25 cellular contexts compared by ENCODE assay signal in genomic region chr21:46598563-46599250, GRCh38. TPM values are rescaled to one million over a fixed set of nuclear protein-coding genes. Genes with fewer than 3 reads are reported as not detected.
DNase-seq lines count a peak whose midpoint lies in the region; ATAC-seq and TF ChIP-seq lines count a peak whose summit lies in the region.
"Had no signal": no experiment of that assay in that cellular context is flagged by ENCODE, and none has a peak within 500 bp of the region (broad histone marks: within the 10 kb centered on the region; RNA-seq: fewer than 3 reads in every experiment).

No MANE protein-coding gene starts in this region.

- H3K27me3 ChIP-seq in right cardiac atrium (ENCODE audit: control insufficient read depth, insufficient read depth): no peaks in the 10 kb centered on the region
- peaks cover 8% of the 10 kb centered on the region for H3K27me3 ChIP-seq in endodermal cell (ENCODE audit: control insufficient read depth, insufficient read depth, low read length, poor library complexity, severe bottlenecking)
- H3K27me3 ChIP-seq: ascending aorta, sigmoid colon had no signal

- H3K27ac Mint-ChIP-seq in endodermal cell (no peak overlapping the region), type B pancreatic cell (peak overlapping the region; percentile 8), immature natural killer cell (no peak overlapping the region)
- peak overlapping the region in 7 of 10 donors; percentile 43 to 92 (median 78) for H3K27ac Mint-ChIP-seq in naive thymus-derived CD8-positive, alpha-beta T cell
- H3K27ac Mint-ChIP-seq: CD4-positive, alpha-beta T cell; IgD-negative memory B cell; natural killer cell treated with Interleukin-12 subunit alpha and Interleukin-12 subunit beta and Interleukin-15 and Interleukin-18, amount 100 ng/mL, for 72 hours; stimulated activated naive CD8-positive, alpha-beta T cell treated with anti-CD3 and anti-CD28 coated beads, Interleukin-15, Interleukin-2, amounts not matched to agents 100 ng/mL and 50 ng/mL, for 24 hours had no signal

- intact Hi-C loops in right cardiac atrium (cut with DNase I): no loop called here
- intact Hi-C loops in Right ventricle myocardium superior (cut with DNase I): no loop called here

- H3K4me1 ChIP-seq in right cardiac atrium (ENCODE audit: control insufficient read depth, insufficient read depth, low read length) (peaks cover 7% of the 10 kb centered on the region), endodermal cell (ENCODE audit: control insufficient read depth, insufficient read depth, low read length) (peaks cover 3% of the 10 kb centered on the region)

- DNase-seq in right cardiac atrium (peak; percentile 14 to 63 (median 46)), Right ventricle myocardium superior (no peak), endodermal cell (no peak), type B pancreatic cell (ENCODE audit: extremely low spot score, unreplicated experiment) (no peak), immature natural killer cell (no peak), DMS153 (lab: John Stamatoyannopoulos, UW) (no peak)
- no peak for DNase-seq in naive thymus-derived CD8-positive, alpha-beta T cell
- DNase-seq in activated T-cell treated with anti-CD3 and anti-CD28 coated beads, Interleukin-2, amount 50 U/mL, for 48 hours: no peak
- DNase-seq: activated CD4-positive, alpha-beta T cell treated with anti-CD3 and anti-CD28 coated beads, Interleukin-2, amount 10 ng/mL, durations not matched to agents 7 days and 5 days; activated gamma-delta T cell treated with Interleukin-2 at 50 U/mL for 16 hours; CD4-positive, alpha-beta T cell; DMS79 treated with DMSO at 0.1 percent for 48 hours; GOT3; NCI-H1694; NK-92 treated with Interleukin-12 subunit alpha and Interleukin-12 subunit beta, amount 100 ng/mL, for 24 hours; RPMI8226; sigmoid colon; stimulated activated CD4-positive, alpha-beta T cell treated with anti-CD3 and anti-CD28 coated beads, Interleukin-2, amount 100 ng/mL, for 24 hours had no signal

- no peaks in the 10 kb centered on the region for H3K9me3 ChIP-seq in right cardiac atrium (ENCODE audit: control insufficient read depth, low read length)
- H3K9me3 ChIP-seq in endodermal cell (ENCODE audit: control insufficient read depth, low read length): peaks cover 12% of the 10 kb centered on the region
- H3K9me3 ChIP-seq: ascending aorta, sigmoid colon had no signal

- POLR2A ChIA-PET in naive thymus-derived CD8-positive, alpha-beta T cell (lab: Charles Lee): interaction anchor here (0.7 to 7.0 kb wide), 8 partner anchors 7 to 130 kb away, joined by 3 to 46 read pairs (median 8); partner anchors contain the start of genes PRMT2 and S100B

- H3K4me3 Mint-ChIP-seq in endodermal cell (no peak overlapping the region), type B pancreatic cell (no peak overlapping the region), immature natural killer cell (no peak overlapping the region)
- H3K4me3 Mint-ChIP-seq in naive thymus-derived CD8-positive, alpha-beta T cell: peak overlapping the region in 5 of 10 donors; percentile 1 to 42 (median 29)
- H3K4me3 Mint-ChIP-seq: activated CD4-positive, alpha-beta T cell treated with anti-CD3 and anti-CD28 coated beads, Interleukin-2, amount 10 ng/mL, durations not matched to agents 7 days and 5 days; CD4-positive, alpha-beta T cell; IgD-negative memory B cell; natural killer cell treated with Interleukin-12 subunit alpha and Interleukin-12 subunit beta and Interleukin-15 and Interleukin-18, amount 100 ng/mL, for 72 hours; stimulated activated naive CD8-positive, alpha-beta T cell treated with anti-CD3 and anti-CD28 coated beads, Interleukin-15, Interleukin-2, amounts not matched to agents 100 ng/mL and 50 ng/mL, for 24 hours had no signal

- 74% methylated on average over 32 of the region's 32 CpGs for WGBS in right cardiac atrium
- 95% methylated on average over 27 to 32 of the region's 32 CpGs for WGBS in endodermal cell (ENCODE audit: insufficient coverage in 1 of 2, insufficient read length in 1 of 2), 2 experiments

- H3K27ac ChIP-seq in right cardiac atrium (ENCODE audit: low read length) (no peak overlapping the region), endodermal cell (ENCODE audit: low read depth, low read length) (peak overlapping the region; percentile 96)
- H3K27ac ChIP-seq: ascending aorta, coronary artery had no signal

- no peak overlapping the region for H3K9ac ChIP-seq in endodermal cell (ENCODE audit: extremely low read depth, low read length, poor library complexity, severe bottlenecking)

- no peaks in the 10 kb centered on the region for H3K36me3 ChIP-seq in endodermal cell (ENCODE audit: control insufficient read depth, insufficient read depth, low read length)
- H3K36me3 ChIP-seq: ascending aorta, sigmoid colon had no signal

- H3K4me1 Mint-ChIP-seq in endodermal cell: peaks cover 2% of the 10 kb centered on the region
- H3K4me1 Mint-ChIP-seq in naive thymus-derived CD8-positive, alpha-beta T cell: peaks cover 18 to 45% (median 32%) of the 10 kb centered on the region in 4 donors
- H3K4me1 Mint-ChIP-seq in type B pancreatic cell (ENCODE audit: unreplicated experiment): peaks cover 23% of the 10 kb centered on the region
- H3K4me1 Mint-ChIP-seq in immature natural killer cell: peaks cover 2 to 18% of the 10 kb centered on the region in 2 donors

- peaks cover 4% of the 10 kb centered on the region for H3K27me3 Mint-ChIP-seq in endodermal cell (ENCODE audit: insufficient read depth)
- no peaks in the 10 kb centered on the region for H3K27me3 Mint-ChIP-seq in naive thymus-derived CD8-positive, alpha-beta T cell
- H3K27me3 Mint-ChIP-seq in type B pancreatic cell: no peaks in the 10 kb centered on the region
- no peaks in the 10 kb centered on the region for H3K27me3 Mint-ChIP-seq in immature natural killer cell (ENCODE audit: low read depth in 3 of 3)
- H3K27me3 Mint-ChIP-seq: activated CD4-positive, alpha-beta T cell treated with anti-CD3 and anti-CD28 coated beads, Interleukin-2, amount 10 ng/mL, durations not matched to agents 7 days and 5 days; CD4-positive, alpha-beta T cell; natural killer cell treated with Interleukin-12 subunit alpha and Interleukin-12 subunit beta and Interleukin-15 and Interleukin-18, amount 100 ng/mL, for 72 hours; stimulated activated naive CD8-positive, alpha-beta T cell treated with anti-CD3 and anti-CD28 coated beads, Interleukin-15, Interleukin-2, amounts not matched to agents 100 ng/mL and 50 ng/mL, for 24 hours had no signal

- H3K9me3 Mint-ChIP-seq in endodermal cell (peaks cover 20% of the 10 kb centered on the region), type B pancreatic cell (no peaks in the 10 kb centered on the region), immature natural killer cell (peaks cover 0 to 7% (median 0%) of the 10 kb centered on the region in 6 donors)
- peaks cover 0 to 16% (median 0%) of the 10 kb centered on the region in 9 donors for H3K9me3 Mint-ChIP-seq in naive thymus-derived CD8-positive, alpha-beta T cell
- H3K9me3 Mint-ChIP-seq: CD4-positive, alpha-beta T cell; natural killer cell treated with Interleukin-12 subunit alpha and Interleukin-12 subunit beta and Interleukin-15 and Interleukin-18, amount 100 ng/mL, for 72 hours had no signal

- no peaks in the 10 kb centered on the region for H3K36me3 Mint-ChIP-seq in endodermal cell (ENCODE audit: low read depth)
- peaks cover under 1 to 14% (median 5%) of the 10 kb centered on the region in 3 donors for H3K36me3 Mint-ChIP-seq in naive thymus-derived CD8-positive, alpha-beta T cell
- no peaks in the 10 kb centered on the region for H3K36me3 Mint-ChIP-seq in type B pancreatic cell
- H3K36me3 Mint-ChIP-seq in immature natural killer cell: peaks cover 0 to 7% (median 0%) of the 10 kb centered on the region in 3 donors
- H3K36me3 Mint-ChIP-seq: IgD-negative memory B cell; natural killer cell treated with Interleukin-12 subunit alpha and Interleukin-12 subunit beta and Interleukin-15 and Interleukin-18, amount 100 ng/mL, for 72 hours had no signal

- H3K4me3 ChIP-seq in right cardiac atrium (ENCODE audit: low read length): no peak overlapping the region
- H3K4me3 ChIP-seq in endodermal cell (ENCODE audit: low read length): no peak overlapping the region
- H3K4me3 ChIP-seq: ascending aorta, coronary artery, lung, sigmoid colon had no signal

- peak in 1 of 2 donors; percentile 35 for ATAC-seq in right cardiac atrium
- no peak for ATAC-seq in Right ventricle myocardium superior (ENCODE audit: poor library complexity)
- ATAC-seq in naive thymus-derived CD8-positive, alpha-beta T cell: peak in 1 of 2 donors; percentile 10
- ATAC-seq: natural killer cell treated with Interleukin-12 subunit alpha and Interleukin-12 subunit beta and Interleukin-15 and Interleukin-18, amount 100 ng/mL, for 72 hours had no signal

- no peak for TF ChIP-seq CTCF in endodermal cell (conservative IDR thresholded peaks at IDR 0.05)
- TF ChIP-seq CTCF in type B pancreatic cell (conservative IDR thresholded peaks at IDR 0.05): no peak

RNA-seq across cellular contexts. Expression of gene S100B, which starts 6.2 kb away (rescaled TPM):
- total RNA-seq in right cardiac atrium (10 to 100 TPM in 2 of 4 donors, 1 to 10 TPM in 2; 7.1 to 12.0 (median 9.8) TPM), Right ventricle myocardium superior (5.5 TPM), endodermal cell (not detected), type B pancreatic cell (ENCODE audit: low replicate concordance) (5.5 TPM in 1 of 2 replicates, not detected in the other)
- polyA plus RNA-seq in right cardiac atrium (36.3 TPM), immature natural killer cell (100 to 1,000 TPM in 1 of 3 donors, 10 to 100 TPM in 2; 12.6 to 138 (median 67.6) TPM)
- 6.9 TPM for polyA plus RNA-seq in endodermal cell (2013, experiment 1 of 2)
- polyA plus RNA-seq in endodermal cell (2013, experiment 2 of 2): 8.5 TPM
- 10 to 100 TPM; 73.4 to 73.5 TPM for total RNA-seq in naive thymus-derived CD8-positive, alpha-beta T cell
- 100 to 1,000 TPM in 2 of 3 donors, 10 to 100 TPM in 1; 92.4 to 271 (median 227) TPM for polyA plus RNA-seq in naive thymus-derived CD8-positive, alpha-beta T cell
- total RNA-seq: epithelial cell of proximal tubule; natural killer cell treated with Interleukin-12 subunit alpha and Interleukin-12 subunit beta and Interleukin-15 and Interleukin-18, amount 100 ng/mL, for 72 hours had no signal

RNA-seq across cellular contexts. Expression of gene PRMT2, which starts 36.8 kb away (rescaled TPM):
- total RNA-seq in right cardiac atrium (10 to 100 TPM; 66.7 to 75.6 (median 70.9) TPM), Right ventricle myocardium superior (49.8 TPM), endodermal cell (10 to 100 TPM; 73.6 to 87.1 TPM), type B pancreatic cell (ENCODE audit: low replicate concordance) (63.4 and 74.8 TPM in 2 replicates)
- polyA plus RNA-seq in right cardiac atrium (42.5 TPM), immature natural killer cell (100 to 1,000 TPM; 386 to 451 (median 444) TPM)
- 98.1 TPM for polyA plus RNA-seq in endodermal cell (2013, experiment 1 of 2)
- 97.1 TPM for polyA plus RNA-seq in endodermal cell (2013, experiment 2 of 2)
- 100 to 1,000 TPM; 369 to 376 TPM for total RNA-seq in naive thymus-derived CD8-positive, alpha-beta T cell
- polyA plus RNA-seq in naive thymus-derived CD8-positive, alpha-beta T cell: 100 to 1,000 TPM; 358 to 485 (median 396) TPM

Comparison
In these comparisons a context has a peak if more than half of its experiments do, and no peak if none do; other contexts are left out.
1. DNase-seq: peak in right cardiac atrium (3 of 3); none in Right ventricle myocardium superior (single experiment), endodermal cell (single experiment), naive thymus-derived CD8-positive, alpha-beta T cell (0 of 10), type B pancreatic cell (single experiment), immature natural killer cell (0 of 3), activated T-cell treated with anti-CD3 and anti-CD28 coated beads, Interleukin-2, amount 50 U/mL, for 48 hours (0 of 2) and DMS153 (single experiment).
2. H3K27ac Mint-ChIP-seq: peak in naive thymus-derived CD8-positive, alpha-beta T cell (7 of 10) and type B pancreatic cell (single experiment); none in endodermal cell (single experiment) and immature natural killer cell (0 of 6).
3. RNA of gene S100B, which starts 6.2 kb away (total RNA-seq): 73.4 to 73.5 TPM in naive thymus-derived CD8-positive, alpha-beta T cell; 7.1 to 12.0 TPM in right cardiac atrium, 5.5 TPM in Right ventricle myocardium superior (single experiment), 5.5 TPM in type B pancreatic cell and not detected in endodermal cell; every median in the first group is over 4 times any median in the second.